In genomic region chr14:22845103-22845394, GRCh38 we compare ENCODE assay signal across 15 cellular contexts. TPM values are rescaled to one million over a fixed set of nuclear protein-coding genes. Genes with fewer than 3 reads are reported as not detected.
DNase-seq lines count a peak whose midpoint lies in the region; ATAC-seq and TF ChIP-seq lines count a peak whose summit lies in the region.
"Had no signal": no experiment of that assay in that cellular context is flagged by ENCODE, and none has a peak within 500 bp of the region (broad histone marks: within the 10 kb centered on the region; RNA-seq: fewer than 3 reads in every experiment).

No MANE protein-coding gene starts in this region.

- peaks cover 60% of the 10 kb centered on the region for H3K79me2 ChIP-seq in fibroblast of lung (ENCODE audit: control insufficient read depth, insufficient read depth, low read length)
- no peaks in the 10 kb centered on the region for H3K79me2 ChIP-seq in H9 (ENCODE audit: insufficient read depth, low read length)

- H2BK20ac ChIP-seq in H9 (ENCODE audit: low read depth, low read length, poor library complexity, severe bottlenecking): no peak overlapping the region

- H3K27me3 ChIP-seq in adipocyte (replicated peaks; ENCODE audit: control insufficient read depth, insufficient read depth, low read length) (no peaks in the 10 kb centered on the region), fibroblast of lung (ENCODE audit: control insufficient read depth, insufficient read depth, low read length) (no peaks in the 10 kb centered on the region), vagina (no peaks in the 10 kb centered on the region), H9 (ENCODE audit: insufficient read depth, low read length) (no peaks in the 10 kb centered on the region)
- H3K27me3 ChIP-seq: BE2C, SJSA1 had no signal

- H3K4me1 ChIP-seq in adipocyte (ENCODE audit: control insufficient read depth, insufficient read depth, low read length) (peaks cover 79% of the 10 kb centered on the region), fibroblast of lung (ENCODE audit: control insufficient read depth, extremely low read depth, insufficient read depth, low read length) (peaks cover 52% of the 10 kb centered on the region), vagina (peaks cover 100% of the 10 kb centered on the region), H9 (ENCODE audit: insufficient read depth, low read length) (peaks cover 2% of the 10 kb centered on the region; the same call in 1 of the 2 replicates)
- H3K4me1 ChIP-seq: BE2C, HAP-1 had no signal

- intact Hi-C loops in posterior vena cava (cut with DNase I) (loop anchor here in 1 of 2 donors (10.0 kb wide), 1 partner anchor 280 kb away; no protein-coding TSS in a partner anchor), vagina (cut with DNase I) (no loop called here), Right ventricle myocardium superior (cut with DNase I) (loop anchor here (10.0 kb wide), 1 partner anchor 450 kb away; no protein-coding TSS in a partner anchor)

- H3K18ac ChIP-seq in H9 (ENCODE audit: insufficient read length, low read depth, low read length): no peak overlapping the region

- TF ChIP-seq CTCF in fibroblast of lung (conservative IDR thresholded peaks at IDR 0.05 in 1 of 2, IDR thresholded peaks at IDR 0.05 in 1 of 2; ENCODE audit: low read depth in 1 of 2, low read length in 2 of 2) (no peak), vagina (IDR thresholded peaks at IDR 0.05) (no peak), H9 (conservative IDR thresholded peaks at IDR 0.05) (no peak)

- H3K79me1 ChIP-seq in H9 (ENCODE audit: insufficient read depth, low read depth, low read length, poor library complexity, severe bottlenecking): no peaks in the 10 kb centered on the region

- no peak overlapping the region for H4K8ac ChIP-seq in H9 (replicated peaks; ENCODE audit: insufficient read length, low read depth, low read length)

- H3K9me3 Mint-ChIP-seq in H9: no peaks in the 10 kb centered on the region

- no peak overlapping the region for H3K4me3 ChIP-seq in adipocyte (ENCODE audit: low read length)
- no peak overlapping the region for H3K4me3 ChIP-seq in fibroblast of lung (replicated peaks in 1 of 4; ENCODE audit: control extremely low read depth in 1 of 4, insufficient read depth in 1 of 4, low read depth in 3 of 4, low read length in 4 of 4)
- no peak overlapping the region for H3K4me3 ChIP-seq in vagina
- H3K4me3 ChIP-seq: HAP-1, SJSA1 had no signal

- H3K4me2 ChIP-seq in fibroblast of lung (ENCODE audit: extremely low read depth, insufficient read depth, low read length) (no peak overlapping the region), H9 (ENCODE audit: insufficient read depth, insufficient read length, low read length) (no peak overlapping the region)

- H2AFZ ChIP-seq in fibroblast of lung (ENCODE audit: low read length) (no peak overlapping the region), H9 (ENCODE audit: low read length) (no peak overlapping the region)

- H3K4me3 Mint-ChIP-seq in H9: no peak overlapping the region
- H3K4me3 Mint-ChIP-seq: CD4-positive, alpha-beta memory T cell had no signal

- H4K20me1 ChIP-seq in fibroblast of lung (ENCODE audit: control insufficient read depth, extremely low read depth, insufficient read depth, low read length): no peaks in the 10 kb centered on the region
- H4K20me1 ChIP-seq in H9 (ENCODE audit: control insufficient read depth, insufficient read depth, insufficient read length): no peaks in the 10 kb centered on the region

- no peaks in the 10 kb centered on the region for H3K23me2 ChIP-seq in H9 (ENCODE audit: insufficient read length, low read depth, low read length, poor library complexity, severe bottlenecking)

- no peak overlapping the region for H3K23ac ChIP-seq in H9 (ENCODE audit: insufficient read length, low read depth, low read length)

- H3K27me3 Mint-ChIP-seq in H9 (ENCODE audit: low read depth): no peaks in the 10 kb centered on the region

- no peak overlapping the region for H2BK120ac ChIP-seq in H9 (ENCODE audit: low read depth, low read length, poor library complexity, severe bottlenecking)

- no peak overlapping the region for H2BK5ac ChIP-seq in H9 (ENCODE audit: insufficient read length, low read length)

- no peak overlapping the region for H4K91ac ChIP-seq in H9 (ENCODE audit: insufficient read length, low read depth, low read length)

- no peak overlapping the region for H2BK15ac ChIP-seq in H9 (ENCODE audit: low read depth, low read length)

- no peak for TF ChIP-seq POLR2A in vagina (IDR thresholded peaks at IDR 0.05)

- H3K36me3 ChIP-seq in adipocyte (ENCODE audit: control insufficient read depth, insufficient read depth, low read length, severe bottlenecking): peaks cover 63% of the 10 kb centered on the region
- peaks cover 58% of the 10 kb centered on the region for H3K36me3 ChIP-seq in fibroblast of lung (ENCODE audit: control insufficient read depth, insufficient read depth, low read length)
- peaks cover 6 to 64% of the 10 kb centered on the region in 2 donors for H3K36me3 ChIP-seq in vagina
- H3K36me3 ChIP-seq: BE2C, HAP-1 had no signal

- peaks cover 23 to 28% of the 10 kb centered on the region in 2 experiments for H3K4me1 Mint-ChIP-seq in H9
- H3K4me1 Mint-ChIP-seq: CD4-positive, alpha-beta memory T cell had no signal

- no peak overlapping the region for H3K4ac ChIP-seq in H9 (ENCODE audit: low read depth, low read length)

- H4K5ac ChIP-seq in H9 (ENCODE audit: insufficient read length, low read depth, low read length): no peak overlapping the region

- no peak overlapping the region for H2AK5ac ChIP-seq in H9 (ENCODE audit: insufficient read length, low read length)

- H3K27ac Mint-ChIP-seq in H9: no peak overlapping the region
- H3K27ac Mint-ChIP-seq: CD4-positive, alpha-beta memory T cell had no signal

- no peaks in the 10 kb centered on the region for H3K9me3 ChIP-seq in adipocyte (ENCODE audit: control insufficient read depth, low read length)
- no peaks in the 10 kb centered on the region for H3K9me3 ChIP-seq in fibroblast of lung (ENCODE audit: control insufficient read depth, insufficient read depth, low read depth, low read length)
- no peaks in the 10 kb centered on the region for H3K9me3 ChIP-seq in vagina
- no peaks in the 10 kb centered on the region for H3K9me3 ChIP-seq in H9 (ENCODE audit: control insufficient read depth, low read depth, low read length)
- H3K9me3 ChIP-seq: BE2C, HAP-1, SJSA1 had no signal

- H2BK12ac ChIP-seq in H9 (ENCODE audit: insufficient read length, low read depth, low read length): no peak overlapping the region

- H3K27ac ChIP-seq in fibroblast of lung (ENCODE audit: insufficient read depth, low read length): peak overlapping the region; percentile 97
- H3K27ac ChIP-seq in vagina: peak overlapping the region; percentile 96
- H3K27ac ChIP-seq in H9 (ENCODE audit: insufficient read length, low read depth, low read length): no peak overlapping the region
- H3K27ac ChIP-seq: SJSA1 had no signal

- no peak overlapping the region for H3K14ac ChIP-seq in H9 (ENCODE audit: insufficient read depth, low read length)

- peak overlapping the region; percentile 73 for H3K9ac ChIP-seq in adipocyte (ENCODE audit: low read length)
- H3K9ac ChIP-seq in fibroblast of lung (ENCODE audit: insufficient read depth, low read length): peak overlapping the region; percentile 23
- H3K9ac ChIP-seq in H9 (ENCODE audit: extremely low read depth, insufficient read length, low read length): no peak overlapping the region

- H3K56ac ChIP-seq in H9 (ENCODE audit: insufficient read length, low read depth, low read length): no peak overlapping the region

- no peak for ATAC-seq in Right ventricle myocardium superior (ENCODE audit: poor library complexity)

- H3K36me3 Mint-ChIP-seq in H9 (ENCODE audit: insufficient read depth in 1 of 3, low read depth in 3 of 3): peaks cover 17 to 61% (median 50%) of the 10 kb centered on the region in 3 experiments
- H3K36me3 Mint-ChIP-seq: CD4-positive, alpha-beta memory T cell had no signal

- WGBS in H9 (ENCODE audit: extremely low coverage, insufficient read length, low lambda C conversion rate): no CpG with 5 or more reads among the region's 9 CpGs

- no peak overlapping the region for H3T11ph ChIP-seq in H9 (ENCODE audit: low read length)

- DNase-seq in adipocyte (ENCODE audit: low read depth) (no peak), fibroblast of lung (ENCODE audit: low read depth in 2 of 2) (no peak), posterior vena cava (ENCODE audit: low spot score) (peak; percentile 62), vagina (ENCODE audit: extremely low spot score in 2 of 2) (no peak), Right ventricle myocardium superior (no peak), H9 (no peak)
- no peak for DNase-seq in stimulated activated naive CD4-positive, alpha-beta T cell treated with Interleukin-2 at 50 U/mL for 16 hours (lab: John Stamatoyannopoulos, UW)
- DNase-seq: BE2C; Calu3; CD4-positive, alpha-beta memory T cell; NCI-H187; NCI-H446; OCI-M1 had no signal

RNA-seq across cellular contexts. Expression of gene MMP14, which starts 8.7 kb away (rescaled TPM):
- total RNA-seq in fibroblast of lung (346 and 375 TPM in 2 replicates), posterior vena cava (100 to 1,000 TPM; 229 to 234 TPM), vagina (187 TPM), Right ventricle myocardium superior (22.5 TPM), H9 (2021) (56.5 and 60.3 TPM in 2 replicates)
- polyA plus RNA-seq in fibroblast of lung: 393 and 397 TPM in 2 replicates
- polyA plus RNA-seq in fibroblast of lung (2012): 394 and 407 TPM in 2 replicates
- polyA minus RNA-seq in fibroblast of lung (ENCODE audit: low replicate concordance): 565 and 590 TPM in 2 replicates
- polyA plus RNA-seq: CD4-positive, alpha-beta memory T cell had no signal

RNA-seq across cellular contexts. Expression of gene MRPL52, which starts 15.4 kb away (rescaled TPM):
- total RNA-seq in fibroblast of lung (40.8 and 50.5 TPM in 2 replicates), posterior vena cava (10 to 100 TPM; 58.5 to 58.9 TPM), vagina (68.0 TPM), Right ventricle myocardium superior (110 TPM), H9 (2021) (174 and 190 TPM in 2 replicates)
- 38.0 and 44.1 TPM in 2 replicates for polyA plus RNA-seq in fibroblast of lung
- polyA plus RNA-seq in fibroblast of lung (2012): 145 and 212 TPM in 2 replicates
- 2.2 and 32.5 TPM in 2 replicates for polyA minus RNA-seq in fibroblast of lung (ENCODE audit: low replicate concordance)

RNA-seq across cellular contexts. Expression of gene LRP10, which starts 26.5 kb away (rescaled TPM):
- total RNA-seq in fibroblast of lung (71.9 and 95.5 TPM in 2 replicates), posterior vena cava (100 to 1,000 TPM; 129 to 139 TPM), vagina (137 TPM), Right ventricle myocardium superior (50.8 TPM), H9 (2021) (12.7 and 13.3 TPM in 2 replicates)
- 100 and 130 TPM in 2 replicates for polyA plus RNA-seq in fibroblast of lung
- 143 and 172 TPM in 2 replicates for polyA plus RNA-seq in fibroblast of lung (2012)
- 703 and 794 TPM in 2 replicates for polyA minus RNA-seq in fibroblast of lung (ENCODE audit: low replicate concordance)

RNA-seq across cellular contexts. Expression of gene SLC7A7, which starts 29.8 kb away (rescaled TPM):
- 5.1 and 6.3 TPM in 2 replicates for total RNA-seq in fibroblast of lung
- 7.1 and 9.5 TPM in 2 replicates for polyA plus RNA-seq in fibroblast of lung
- 3.0 and 4.1 TPM in 2 replicates for polyA plus RNA-seq in fibroblast of lung (2012)
- 13.6 and 26.7 TPM in 2 replicates for polyA minus RNA-seq in fibroblast of lung (ENCODE audit: low replicate concordance)
- 10 to 100 TPM; 11.4 to 17.5 TPM for total RNA-seq in posterior vena cava
- 7.4 TPM for total RNA-seq in vagina
- 4.6 TPM for total RNA-seq in Right ventricle myocardium superior
- total RNA-seq in H9 (2021): 2.5 and 3.1 TPM in 2 replicates

RNA-seq across cellular contexts. Expression of gene REM2, which starts 38.0 kb away (rescaled TPM):
- total RNA-seq in fibroblast of lung: 0.17 and 0.26 TPM in 2 replicates
- 0.02 and 0.06 TPM in 2 replicates for polyA plus RNA-seq in fibroblast of lung
- 0.10 and 0.15 TPM in 2 replicates for polyA plus RNA-seq in fibroblast of lung (2012)
- not detected in 2 replicates for polyA minus RNA-seq in fibroblast of lung (ENCODE audit: low replicate concordance)
- under 1 TPM; 0.23 to 0.43 TPM for total RNA-seq in posterior vena cava
- total RNA-seq in vagina: 3.9 TPM
- total RNA-seq in Right ventricle myocardium superior: not detected
- 1.2 and 1.4 TPM in 2 replicates for total RNA-seq in H9 (2021)
